Comparison of ENCODE assay signal across 1 cellular context in the genomic region with DNA sequence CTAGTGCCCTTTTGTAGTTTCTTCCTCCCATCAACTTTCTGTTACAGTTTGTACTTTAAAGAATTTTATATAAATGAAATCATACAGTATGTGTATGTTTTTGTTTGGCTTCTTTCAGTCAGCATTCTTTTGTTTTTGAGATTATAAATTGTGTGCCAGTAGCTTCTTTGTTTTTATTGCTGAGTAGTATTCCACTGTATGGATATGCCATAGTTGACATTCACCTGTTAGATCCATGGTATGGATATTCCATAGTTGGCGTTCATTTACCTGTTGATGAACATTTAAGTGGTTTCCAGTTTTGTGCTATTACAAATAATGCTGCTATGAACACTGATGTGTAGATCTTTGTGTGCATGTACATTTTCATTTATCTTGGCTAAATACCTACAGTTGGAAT.
TF ChIP-seq lines count a peak whose summit lies in the region.

No MANE protein-coding gene starts in this region.

TF ChIP-seq in HEK293, 187 proteins besides CTCF, POLR2A, EP300 and RAD21:
- TF ChIP-seq, protein P1, sequence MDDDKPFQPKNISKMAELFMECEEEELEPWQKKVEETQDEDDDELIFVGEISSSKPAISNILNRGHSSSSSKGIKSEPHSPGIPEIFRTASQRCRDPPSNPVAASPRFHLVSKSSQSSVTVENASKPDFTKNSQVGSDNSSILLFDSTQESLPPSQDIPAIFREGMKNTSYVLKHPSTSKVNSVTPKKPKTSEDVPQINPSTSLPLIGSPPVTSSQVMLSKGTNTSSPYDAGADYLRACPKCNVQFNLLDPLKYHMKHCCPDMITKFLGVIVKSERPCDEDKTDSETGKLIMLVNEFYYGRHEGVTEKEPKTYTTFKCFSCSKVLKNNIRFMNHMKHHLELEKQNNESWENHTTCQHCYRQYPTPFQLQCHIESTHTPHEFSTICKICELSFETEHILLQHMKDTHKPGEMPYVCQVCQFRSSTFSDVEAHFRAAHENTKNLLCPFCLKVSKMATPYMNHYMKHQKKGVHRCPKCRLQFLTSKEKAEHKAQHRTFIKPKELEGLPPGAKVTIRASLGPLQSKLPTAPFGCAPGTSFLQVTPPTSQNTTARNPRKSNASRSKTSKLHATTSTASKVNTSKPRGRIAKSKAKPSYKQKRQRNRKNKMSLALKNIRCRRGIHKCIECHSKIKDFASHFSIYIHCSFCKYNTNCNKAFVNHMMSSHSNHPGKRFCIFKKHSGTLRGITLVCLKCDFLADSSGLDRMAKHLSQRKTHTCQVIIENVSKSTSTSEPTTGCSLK (tag by site-specific recombination; IDR thresholded peaks at IDR 0.05): no peak
- TF ChIP-seq BCL11B (tag by site-specific recombination; IDR thresholded peaks at IDR 0.05; ENCODE audit: low read depth): no peak
- TF ChIP-seq KLF9 (tag by site-specific recombination; IDR thresholded peaks at IDR 0.05; ENCODE audit: low read depth): no peak
- TF ChIP-seq SCRT2 (tag by site-specific recombination; IDR thresholded peaks at IDR 0.05): 0 out of 2 replicates have a peak, but pooled peaks have one; percentile 17
- TF ChIP-seq GFI1B (tag by site-specific recombination; IDR thresholded peaks at IDR 0.05): no peak
- TF ChIP-seq ZNF501 (tag by site-specific recombination; IDR thresholded peaks at IDR 0.05): no peak
- TF ChIP-seq ZNF596 (tag by site-specific recombination; IDR thresholded peaks at IDR 0.05): no peak
